7 cellular contexts compared by ENCODE assay signal in genomic region chr18:48541026-48541746, GRCh38. TPM values are rescaled to one million over a fixed set of nuclear protein-coding genes. Genes with fewer than 3 reads are reported as not detected.
DNase-seq lines count a peak whose midpoint lies in the region; TF ChIP-seq lines count a peak whose summit lies in the region.

No MANE protein-coding gene starts in this region.

- WGBS in mesenchymal stem cell: 3% methylated on average over 51 of the region's 62 CpGs

- H3K4me1 ChIP-seq in HEK293 (ENCODE audit: control insufficient read depth, insufficient read depth, low read length) (peaks cover 15% of the 10 kb centered on the region), mesenchymal stem cell (ENCODE audit: control insufficient read depth, insufficient read depth, low read depth, low read length) (peaks cover 31% of the 10 kb centered on the region), stomach smooth muscle (ENCODE audit: control insufficient read depth, insufficient read depth, low read length) (peaks cover 32% of the 10 kb centered on the region)

- H3K18ac ChIP-seq in mesenchymal stem cell (ENCODE audit: low read depth in 1 of 2, low read length in 2 of 2): peak overlapping the region; percentile 86 to 87

- H3K4me2 ChIP-seq in mesenchymal stem cell (ENCODE audit: low read length, poor library complexity, severe bottlenecking): peak overlapping the region; percentile 85

- TF ChIP-seq CTCF in HEK293 (tag by site-specific recombination; IDR thresholded peaks at IDR 0.05) (no peak; the same call in 1 of the 2 replicates), epithelial cell of esophagus (IDR thresholded peaks at IDR 0.05; ENCODE audit: insufficient read depth, low read depth, low read length, missing control alignments) (no peak)

- H3K36me3 ChIP-seq in HEK293 (ENCODE audit: control insufficient read depth in 2 of 2, insufficient read depth in 1 of 2, low read length in 2 of 2) (no peaks in the 10 kb centered on the region), mesenchymal stem cell (ENCODE audit: control insufficient read depth in 1 of 2, insufficient read depth in 2 of 2, low read depth in 1 of 2, low read length in 2 of 2) (no peaks in the 10 kb centered on the region), stomach smooth muscle (ENCODE audit: control insufficient read depth in 2 of 2, insufficient read depth in 2 of 2, low read length in 2 of 2) (no peaks in the 10 kb centered on the region)

- peak overlapping the region in 1 of 2 experiments; percentile 88 for H3K14ac ChIP-seq in mesenchymal stem cell (ENCODE audit: low read length in 2 of 2)

- peak overlapping the region; percentile 59 for H2BK5ac ChIP-seq in mesenchymal stem cell (ENCODE audit: low read depth, low read length, poor library complexity, severe bottlenecking)

- peak overlapping the region; percentile 74 for H3K27ac ChIP-seq in HEK293 (ENCODE audit: extremely low read depth, low read depth, low read length)
- peak overlapping the region; percentile 63 for H3K27ac ChIP-seq in mesenchymal stem cell (ENCODE audit: low read length, poor library complexity, severe bottlenecking)
- peak overlapping the region; percentile 87 for H3K27ac ChIP-seq in stomach smooth muscle (ENCODE audit: low read length)

- peak overlapping the region; percentile 60 to 85 for H3K4ac ChIP-seq in mesenchymal stem cell (ENCODE audit: low read depth in 1 of 2, low read length in 2 of 2)

- peak overlapping the region; percentile 55 for H4K8ac ChIP-seq in mesenchymal stem cell (ENCODE audit: low read length)

- peaks cover 11% of the 10 kb centered on the region for H3K79me1 ChIP-seq in mesenchymal stem cell (replicated peaks; ENCODE audit: low read length, poor library complexity, severe bottlenecking)

- H4K91ac ChIP-seq in mesenchymal stem cell (ENCODE audit: low read length): peak overlapping the region; percentile 70

- H2BK12ac ChIP-seq in mesenchymal stem cell (ENCODE audit: low read length in 2 of 2): peak overlapping the region; percentile 45 to 68

- H3K27me3 ChIP-seq in mesenchymal stem cell (ENCODE audit: control insufficient read depth in 1 of 2, insufficient read depth in 1 of 2, low read length in 2 of 2): no peaks in the 10 kb centered on the region
- H3K27me3 ChIP-seq in stomach smooth muscle (ENCODE audit: control insufficient read depth in 1 of 2, insufficient read depth in 2 of 2, low read length in 2 of 2): no peaks in the 10 kb centered on the region

- POLR2A ChIA-PET in HEK293 (lab: Yijun Ruan, JAX): no interaction called here

- DNase-seq in GM03348 (ENCODE audit: low spot score) (peak; percentile 88), NCI-H2171 (lab: John Stamatoyannopoulos, UW) (peak; percentile 4), epithelial cell of esophagus (ENCODE audit: low read depth) (peak; percentile 74), mesenchymal stem cell (peak; percentile 85)
- DNase-seq in activated CD4-positive, alpha-beta T cell treated with anti-CD3 and anti-CD28 coated beads, Interleukin-2, amount 50 U/mL, for 48 hours: peak; percentile 17 to 25

- H2AK5ac ChIP-seq in mesenchymal stem cell (ENCODE audit: low read length, severe bottlenecking): no peak overlapping the region

- CTCF ChIA-PET in HEK293 (lab: Yijun Ruan, JAX): interaction anchor here (1.0 to 1.3 kb wide), 3 partner anchors 63 to 123 kb away, joined by 3 to 5 read pairs (median 4); no protein-coding TSS in a partner anchor

- peak overlapping the region; percentile 86 for H2BK15ac ChIP-seq in mesenchymal stem cell (ENCODE audit: low read depth, poor library complexity, severe bottlenecking)

- H3K23ac ChIP-seq in mesenchymal stem cell (ENCODE audit: low read length in 2 of 2): peak overlapping the region in 1 of 2 experiments; percentile 91

- H3K9me3 ChIP-seq in HEK293 (ENCODE audit: control insufficient read depth, insufficient read depth, low read depth, low read length) (no peaks in the 10 kb centered on the region), mesenchymal stem cell (ENCODE audit: control insufficient read depth, low read length) (no peaks in the 10 kb centered on the region), stomach smooth muscle (ENCODE audit: control insufficient read depth in 2 of 2, low read length in 2 of 2) (no peaks in the 10 kb centered on the region)

- H3K4me3 ChIP-seq in HEK293 (ENCODE audit: low read depth, low read length): peak overlapping the region; percentile 68
- H3K4me3 ChIP-seq in epithelial cell of esophagus (ENCODE audit: low read length): peak overlapping the region; percentile 76
- peak overlapping the region; percentile 83 to 89 for H3K4me3 ChIP-seq in mesenchymal stem cell (ENCODE audit: insufficient read depth in 1 of 2, low read depth in 1 of 2, low read length in 2 of 2)
- H3K4me3 ChIP-seq in stomach smooth muscle (ENCODE audit: low read length in 2 of 2): peak overlapping the region; percentile 51 to 90

- H2AFZ ChIP-seq in mesenchymal stem cell (ENCODE audit: low read depth, low read length): no peak overlapping the region

- no peak overlapping the region for H2BK120ac ChIP-seq in mesenchymal stem cell (ENCODE audit: low read depth, low read length)

- H3K9ac ChIP-seq in mesenchymal stem cell (ENCODE audit: low read length) (peak overlapping the region; percentile 92), stomach smooth muscle (ENCODE audit: low read length in 2 of 2) (peak overlapping the region; percentile 60 to 75)

TF ChIP-seq in HEK293, 187 proteins besides CTCF, POLR2A, EP300 and RAD21 (continues in another document):
- TF ChIP-seq, protein P1, sequence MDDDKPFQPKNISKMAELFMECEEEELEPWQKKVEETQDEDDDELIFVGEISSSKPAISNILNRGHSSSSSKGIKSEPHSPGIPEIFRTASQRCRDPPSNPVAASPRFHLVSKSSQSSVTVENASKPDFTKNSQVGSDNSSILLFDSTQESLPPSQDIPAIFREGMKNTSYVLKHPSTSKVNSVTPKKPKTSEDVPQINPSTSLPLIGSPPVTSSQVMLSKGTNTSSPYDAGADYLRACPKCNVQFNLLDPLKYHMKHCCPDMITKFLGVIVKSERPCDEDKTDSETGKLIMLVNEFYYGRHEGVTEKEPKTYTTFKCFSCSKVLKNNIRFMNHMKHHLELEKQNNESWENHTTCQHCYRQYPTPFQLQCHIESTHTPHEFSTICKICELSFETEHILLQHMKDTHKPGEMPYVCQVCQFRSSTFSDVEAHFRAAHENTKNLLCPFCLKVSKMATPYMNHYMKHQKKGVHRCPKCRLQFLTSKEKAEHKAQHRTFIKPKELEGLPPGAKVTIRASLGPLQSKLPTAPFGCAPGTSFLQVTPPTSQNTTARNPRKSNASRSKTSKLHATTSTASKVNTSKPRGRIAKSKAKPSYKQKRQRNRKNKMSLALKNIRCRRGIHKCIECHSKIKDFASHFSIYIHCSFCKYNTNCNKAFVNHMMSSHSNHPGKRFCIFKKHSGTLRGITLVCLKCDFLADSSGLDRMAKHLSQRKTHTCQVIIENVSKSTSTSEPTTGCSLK (tag by site-specific recombination; IDR thresholded peaks at IDR 0.05): no peak
- TF ChIP-seq SP2 (tag by site-specific recombination; IDR thresholded peaks at IDR 0.05) (peak; percentile 37), ZBTB17 (tag by site-specific recombination; IDR thresholded peaks at IDR 0.05) (peak; percentile 55; the same call in 1 of the 2 replicates), ZBTB11 (tag by site-specific recombination; conservative IDR thresholded peaks at IDR 0.05; ENCODE audit: low read depth) (peak; percentile 3; the same call in 1 of the 2 replicates), ZNF449 (tag by site-specific recombination; IDR thresholded peaks at IDR 0.05) (peak; percentile 18; the same call in 1 of the 2 replicates), PRDM1 (tag by site-specific recombination; IDR thresholded peaks at IDR 0.05) (0 out of 2 replicates have a peak, but pooled peaks have one; percentile 6)

RNA-seq across cellular contexts. Expression of gene CTIF, which starts 2.4 kb away (rescaled TPM):
- polyA plus RNA-seq in mesenchymal stem cell (2013, experiment 1 of 2): 39.3 TPM
- polyA plus RNA-seq in mesenchymal stem cell (2013, experiment 2 of 2): 37.2 TPM

Comparison
In these comparisons a context has a peak if more than half of its experiments do, and no peak if none do; other contexts are left out.
1. Peak in every context shown above with its lines: DNase-seq, H3K4me3 ChIP-seq and H3K27ac ChIP-seq.
2. DNase-seq: peak in every context shown above with its lines; median percentile 88 in GM03348; 85 in mesenchymal stem cell; 74 in epithelial cell of esophagus; 21 in activated CD4-positive, alpha-beta T cell treated with anti-CD3 and anti-CD28 coated beads, Interleukin-2, amount 50 U/mL, for 48 hours; 4 in NCI-H2171.